In genomic region chr16:1563786-1564185, GRCh38 we compare ENCODE assay signal across 38 cellular contexts. TPM values are rescaled to one million over a fixed set of nuclear protein-coding genes. Genes with fewer than 3 reads are reported as not detected.
"Had no signal": no experiment of that assay in that cellular context is flagged by ENCODE, and none has a peak within 500 bp of the region (broad histone marks: within the 10 kb centered on the region; RNA-seq: fewer than 3 reads in every experiment).

No MANE protein-coding gene starts in this region.

- H3K9ac ChIP-seq: KMS-11 had no signal

- H3K4me2 ChIP-seq: KMS-11 had no signal

- DNase-seq: Karpas-422, Kasumi-1, KG1, MG63, MM.1S, MV-4-11, NCI-H1048, NCI-H1092, NCI-H1092 treated with DMSO at 0.1 percent for 48 hours, NCI-H1105, NCI-H1105 treated with DMSO at 0.1 percent for 48 hours, NCI-H1417, NCI-H1417 treated with DMSO at 0.1 percent for 48 hours, NCI-H1436, NCI-H1436 treated with DMSO at 0.1 percent for 48 hours, NCI-H146, NCI-H1694, NCI-H1694 treated with DMSO at 0.1 percent for 48 hours, NCI-H187, NCI-H187 treated with DMSO at 0.1 percent for 48 hours, NCI-H1930, NCI-H2029, NCI-H2029 treated with DMSO at 0.1 percent for 48 hours, NCI-H2081, NCI-H2081 treated with DMSO at 0.1 percent for 48 hours, NCI-H2107, NCI-H2171, NCI-H2171 treated with DMSO at 0.1 percent for 48 hours, NCI-H2227 treated with DMSO at 0.1 percent for 48 hours, NCI-H226, NCI-H345, NCI-H446, NCI-H446 treated with DMSO at 0.1 percent for 48 hours had no signal

- H3K27me3 ChIP-seq: MG63 had no signal

- H3K27ac ChIP-seq: KMS-11 had no signal

- H3K9me3 ChIP-seq: MG63 had no signal

- H3K4me3 ChIP-seq: MG63 had no signal

RNA-seq across cellular contexts. Expression of gene TMEM204, which starts 30.3 kb away (rescaled TPM):
- total RNA-seq: LHCN-M2, M059J, MCF 10A, NCI-H460 had no signal
